25 cellular contexts compared by ENCODE assay signal in the genomic region with DNA sequence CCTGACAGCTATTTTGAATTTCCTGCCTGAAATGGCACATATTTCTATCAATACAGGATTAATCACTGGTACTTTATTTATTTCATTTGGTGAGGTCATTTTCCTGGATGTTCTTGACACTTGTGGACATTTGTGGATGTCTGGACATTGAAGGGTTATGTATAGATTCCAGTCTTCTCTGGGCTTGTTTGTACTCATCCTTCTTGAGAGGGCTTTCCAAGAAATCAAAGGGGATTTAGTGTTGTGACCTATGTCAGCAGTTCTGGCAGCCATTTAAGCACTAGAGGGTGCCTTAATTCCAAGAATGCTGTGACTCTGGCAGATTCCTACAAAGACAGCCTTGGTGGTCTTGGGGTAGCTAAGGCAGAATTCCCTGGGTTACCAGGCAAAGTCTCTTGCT.
"Had no signal": no experiment of that assay in that cellular context is flagged by ENCODE, and none has a peak within 500 bp of the region (broad histone marks: within the 10 kb centered on the region; RNA-seq: fewer than 3 reads in every experiment).

No MANE protein-coding gene starts in this region.

- H3K4me3 ChIP-seq: ascending aorta, breast epithelium, cardiac muscle cell, colonic mucosa had no signal

- H3K36me3 Mint-ChIP-seq: activated naive CD4-positive, alpha-beta T cell treated with anti-CD3 and anti-CD28 coated beads, Interleukin-2, amount 50 U/mL, for 24 hours; activated naive CD8-positive, alpha-beta T cell treated with anti-CD3 and anti-CD28 coated beads for 36 hours had no signal

- H3K27ac ChIP-seq: ascending aorta, breast epithelium, cardiac muscle cell, colonic mucosa had no signal

- H3K4me1 Mint-ChIP-seq: activated naive CD4-positive, alpha-beta T cell treated with anti-CD3 and anti-CD28 coated beads, Interleukin-2, amount 50 U/mL, for 24 hours; activated naive CD8-positive, alpha-beta T cell treated with anti-CD3 and anti-CD28 coated beads for 36 hours; activated T-helper 17 cell treated with anti-CD3 and anti-CD28 coated beads, Interleukin-2, amount 50 U/mL, for 72 hours; brain; endodermal cell had no signal

- H3K27me3 Mint-ChIP-seq: activated CD8-positive, alpha-beta T cell treated with anti-CD3 and anti-CD28 coated beads for 36 hours; activated naive CD4-positive, alpha-beta T cell treated with anti-CD3 and anti-CD28 coated beads, Interleukin-2, amount 50 U/mL, for 24 hours; activated naive CD8-positive, alpha-beta T cell treated with anti-CD3 and anti-CD28 coated beads for 36 hours; activated T-helper 17 cell treated with anti-CD3 and anti-CD28 coated beads, Interleukin-2, amount 50 U/mL, for 72 hours; brain had no signal

- H3K9me3 ChIP-seq: colonic mucosa had no signal

- H3K4me3 Mint-ChIP-seq: activated CD8-positive, alpha-beta T cell treated with anti-CD3 and anti-CD28 coated beads for 36 hours; activated naive CD4-positive, alpha-beta T cell treated with anti-CD3 and anti-CD28 coated beads for 36 hours; activated naive CD4-positive, alpha-beta T cell treated with anti-CD3 and anti-CD28 coated beads, Interleukin-2, amount 50 U/mL, for 24 hours; activated naive CD8-positive, alpha-beta T cell treated with anti-CD3 and anti-CD28 coated beads for 36 hours; activated T-cell treated with anti-CD3 and anti-CD28 coated beads, Interleukin-2, amount 50 U/mL, for 4 hours; activated T-helper 17 cell treated with anti-CD3 and anti-CD28 coated beads, Interleukin-2, amount 50 U/mL, for 72 hours; brain; endodermal cell had no signal

- H3K9me3 Mint-ChIP-seq: activated naive CD8-positive, alpha-beta T cell treated with anti-CD3 and anti-CD28 coated beads for 36 hours; activated T-cell treated with anti-CD3 and anti-CD28 coated beads, Interleukin-2, amount 50 U/mL, for 4 hours had no signal

- ATAC-seq: activated CD8-positive, alpha-beta T cell treated with anti-CD3 and anti-CD28 coated beads for 36 hours; activated T-cell treated with anti-CD3 and anti-CD28 coated beads, Interleukin-2, amount 50 U/mL, for 4 hours; activated T-helper 17 cell treated with anti-CD3 and anti-CD28 coated beads, Interleukin-2, amount 50 U/mL, for 72 hours; esophagus mucosa had no signal

- FAIRE-seq: frontal cortex had no signal

- DNase-seq: activated CD4-positive, alpha-beta T cell treated with anti-CD3 and anti-CD28 coated beads for 48 hours; activated CD4-positive, alpha-beta T cell treated with anti-CD3 and anti-CD28 coated beads, Interleukin-2, amount 50 U/mL, for 1 hour; activated CD4-positive, alpha-beta T cell treated with anti-CD3 and anti-CD28 coated beads, Interleukin-2, amount 50 U/mL, for 48 hours; activated CD8-positive, alpha-beta memory T cell treated with anti-CD3 and anti-CD28 coated beads for 24 hours; activated CD8-positive, alpha-beta T cell treated with anti-CD3 and anti-CD28 coated beads for 36 hours; activated effector memory CD4-positive, alpha-beta T cell treated with anti-CD3 and anti-CD28 coated beads, Interleukin-2, amount 50 U/mL, for 16 hours; activated naive CD4-positive, alpha-beta T cell treated with anti-CD3 and anti-CD28 coated beads for 36 hours; activated naive CD8-positive, alpha-beta T cell treated with anti-CD3 and anti-CD28 coated beads for 36 hours; activated T-cell treated with anti-CD3 and anti-CD28 coated beads, Interleukin-2, amount 50 U/mL, for 4 hours; central memory CD4-positive, alpha-beta T cell; cerebellar nuclear complex; colonic mucosa; effector CD8-positive, alpha-beta T cell; endodermal cell; foreskin fibroblast; head of caudate nucleus; T-helper 2 cell had no signal

- H3K27ac Mint-ChIP-seq: activated CD8-positive, alpha-beta T cell treated with anti-CD3 and anti-CD28 coated beads for 36 hours; activated naive CD4-positive, alpha-beta T cell treated with anti-CD3 and anti-CD28 coated beads for 36 hours; activated naive CD4-positive, alpha-beta T cell treated with anti-CD3 and anti-CD28 coated beads, Interleukin-2, amount 50 U/mL, for 24 hours; activated naive CD8-positive, alpha-beta T cell treated with anti-CD3 and anti-CD28 coated beads for 36 hours; activated T-helper 17 cell treated with anti-CD3 and anti-CD28 coated beads, Interleukin-2, amount 50 U/mL, for 72 hours; brain; endodermal cell had no signal

- H3K36me3 ChIP-seq: ascending aorta, breast epithelium, cardiac muscle cell, colonic mucosa had no signal

- H3K4me1 ChIP-seq: ascending aorta, breast epithelium, colonic mucosa had no signal

- H3K27me3 ChIP-seq: ascending aorta, breast epithelium, cardiac muscle cell, colonic mucosa had no signal
